8 cellular contexts compared by ENCODE assay signal in genomic region chr3:88433572-88433971, GRCh38.
DNase-seq lines count a peak whose midpoint lies in the region; ATAC-seq and TF ChIP-seq lines count a peak whose summit lies in the region.

No MANE protein-coding gene starts in this region.

- H3K36me3 Mint-ChIP-seq in naive B cell, result peaks cover 0 to 2% of the 10 kb centered on the region in 2 donors
- no peaks in the 10 kb centered on the region for H3K36me3 Mint-ChIP-seq in progenitor cell of endocrine pancreas (ENCODE audit: insufficient read depth)

- no peak for TF ChIP-seq CTCF in progenitor cell of endocrine pancreas (IDR thresholded peaks at IDR 0.05; ENCODE audit: unreplicated experiment)

- ATAC-seq in GM18868 (IDR thresholded peaks at IDR 0.05; ENCODE audit: unreplicated experiment), result peak; percentile 99
- peak; percentile 99 for ATAC-seq in GM21825 (IDR thresholded peaks at IDR 0.05; ENCODE audit: unreplicated experiment)
- peak; percentile 98 for ATAC-seq in HG03558 (IDR thresholded peaks at IDR 0.05; ENCODE audit: extremely low read depth, unreplicated experiment)
- peak; percentile 99 for ATAC-seq in naive B cell (ENCODE audit: low read depth in 2 of 2)

- H3K4me1 Mint-ChIP-seq in naive B cell (peaks cover 25 to 32% (median 26%) of the 10 kb centered on the region in 3 donors), progenitor cell of endocrine pancreas (ENCODE audit: low read depth) (no peaks in the 10 kb centered on the region)

- peak; percentile 34 for DNase-seq in naive B cell
- no peak for DNase-seq in progenitor cell of endocrine pancreas (ENCODE audit: low spot score, unreplicated experiment)
- DNase-seq in iPS-NIHi11 (ENCODE audit: low spot score), result no peak
- no peak for DNase-seq in globus pallidus (ENCODE audit: low spot score)
- DNase-seq in activated gamma-delta T cell treated with Interleukin-2 at 50 U/mL for 16 hours, result no peak

- H3K27ac Mint-ChIP-seq in naive B cell (peak overlapping the region; percentile 65 to 97 (median 92)), progenitor cell of endocrine pancreas (no peak overlapping the region)

- H3K4me3 Mint-ChIP-seq in naive B cell (peak overlapping the region; percentile 62 to 87 (median 69)), progenitor cell of endocrine pancreas (ENCODE audit: low read depth) (no peak overlapping the region)

- H3K27me3 Mint-ChIP-seq in naive B cell (no peaks in the 10 kb centered on the region), progenitor cell of endocrine pancreas (no peaks in the 10 kb centered on the region)

- H3K9me3 Mint-ChIP-seq in naive B cell (peaks cover 0 to 5% (median 2%) of the 10 kb centered on the region in 7 donors), progenitor cell of endocrine pancreas (ENCODE audit: low read depth) (no peaks in the 10 kb centered on the region)
